In genomic region chr14:60807247-60807646, GRCh38 we compare ENCODE assay signal across 20 cellular contexts.
A peak's percentile ranks its signal among the peaks of the same experiment; 100 is the strongest.
DNase-seq lines count a peak whose midpoint lies in the region; ATAC-seq, FAIRE-seq and TF ChIP-seq lines count a peak whose summit lies in the region.
"Had no signal": no experiment of that assay in that cellular context is flagged by ENCODE, and none has a peak within 500 bp of the region (broad histone marks: within the 10 kb centered on the region; RNA-seq: fewer than 3 reads in every experiment).

No MANE protein-coding gene starts in this region.

- peak; percentile 69 for FAIRE-seq in HTR-8/SVneo (lab: Jason Lieb, UNC)
- FAIRE-seq: GM12878, H54 had no signal

- no peak overlapping the region for H3K56ac ChIP-seq in mesendoderm (ENCODE audit: low read length)

- no peak overlapping the region for H3K4me3 Mint-ChIP-seq in WTC11
- H3K4me3 Mint-ChIP-seq in nephron progenitor cell, result peak overlapping the region; percentile 1
- H3K4me3 Mint-ChIP-seq: B cell; CD4-positive, CD25-positive, alpha-beta regulatory T cell; CD8-positive, alpha-beta memory T cell; GM23338 had no signal

- TF ChIP-seq CTCF in WTC11 (IDR thresholded peaks at IDR 0.05), result no peak
- no peak for TF ChIP-seq CTCF in nephron progenitor cell (IDR thresholded peaks at IDR 0.05)
- no peak for TF ChIP-seq CTCF in esophagus muscularis mucosa (IDR thresholded peaks at IDR 0.05)

- peak overlapping the region; percentile 6; the same call in 1 of the 2 replicates for H3K27ac Mint-ChIP-seq in WTC11
- peak overlapping the region; percentile 69 for H3K27ac Mint-ChIP-seq in nephron progenitor cell
- H3K27ac Mint-ChIP-seq: B cell; CD4-positive, CD25-positive, alpha-beta regulatory T cell; CD8-positive, alpha-beta memory T cell; GM23338; HFFc6 had no signal

- no peak overlapping the region for H4K8ac ChIP-seq in mesendoderm (ENCODE audit: low read depth, low read length)

- H3K4me1 Mint-ChIP-seq in WTC11, result peaks cover 18% of the 10 kb centered on the region
- H3K4me1 Mint-ChIP-seq in nephron progenitor cell, result peaks cover 18% of the 10 kb centered on the region
- H3K4me1 Mint-ChIP-seq: B cell; CD8-positive, alpha-beta memory T cell had no signal

- DNase-seq in HTR-8/SVneo (ENCODE audit: insufficient read length, low spot score) (no peak), WTC11 (ENCODE audit: low spot score) (no peak), nephron progenitor cell (no peak), esophagus muscularis mucosa (ENCODE audit: extremely low spot score) (no peak), mesendoderm (no peak), NCI-H146 treated with DMSO at 0.1 percent for 48 hours (lab: John Stamatoyannopoulos, UW; ENCODE audit: unreplicated experiment) (no peak)
- DNase-seq: CD4-positive, CD25-positive, alpha-beta regulatory T cell; CD8-positive, alpha-beta memory T cell; COR-L47; DMS 273 treated with DMSO at 0.1 percent for 48 hours; DMS53; DND-41 had no signal

- H3K27me3 Mint-ChIP-seq in WTC11 (ENCODE audit: low read depth) (no peaks in the 10 kb centered on the region), nephron progenitor cell (ENCODE audit: low read depth, poor library complexity) (no peaks in the 10 kb centered on the region)
- H3K27me3 Mint-ChIP-seq: B cell; CD4-positive, CD25-positive, alpha-beta regulatory T cell; CD8-positive, alpha-beta memory T cell had no signal

- no peak overlapping the region for H4K5ac ChIP-seq in mesendoderm (ENCODE audit: low read length)

- no peak overlapping the region for H3K4ac ChIP-seq in mesendoderm (ENCODE audit: low read depth, low read length)

- no peak for ATAC-seq in WTC11
- ATAC-seq: GM12878, GM23338 had no signal

- H3K18ac ChIP-seq in mesendoderm (ENCODE audit: low read length), result no peak overlapping the region

- H3K9ac ChIP-seq in skeletal muscle tissue (ENCODE audit: low read depth in 1 of 3, low read length in 3 of 3) (no peak overlapping the region), mesendoderm (ENCODE audit: low read length) (no peak overlapping the region)
- H3K9ac ChIP-seq: BLaER1 treated with 17β-estradiol and CSF1 and Interleukin-3, amounts not matched to agents 10 nM and 100 nM had no signal

- intact Hi-C loops in esophagus muscularis mucosa (cut with DNase I), result no loop called here

- CTCF ChIA-PET in WTC11 (lab: Charles Lee), result no interaction called here

- H3K27ac ChIP-seq in skeletal muscle tissue (ENCODE audit: low read depth, low read length), result peak overlapping the region; percentile 75
- no peak overlapping the region for H3K27ac ChIP-seq in esophagus muscularis mucosa (replicated peaks in 1 of 4)
- H3K27ac ChIP-seq in mesendoderm (ENCODE audit: low read depth, low read length), result no peak overlapping the region
- H3K27ac ChIP-seq: BLaER1 treated with 17β-estradiol and CSF1 and Interleukin-3, amounts not matched to agents 10 nM and 100 nM; HL-60 had no signal

- H3K36me3 ChIP-seq in skeletal muscle tissue (ENCODE audit: control insufficient read depth in 3 of 3, insufficient read depth in 3 of 3, low read length in 3 of 3), result peaks cover 3 to 9% (median 4%) of the 10 kb centered on the region in 3 donors
- H3K36me3 ChIP-seq in esophagus muscularis mucosa, result peaks cover 3 to 15% (median 4%) of the 10 kb centered on the region in 4 donors
- H3K36me3 ChIP-seq in mesendoderm (ENCODE audit: control insufficient read depth, insufficient read depth, low read length), result no peaks in the 10 kb centered on the region

- H3K27me3 ChIP-seq in skeletal muscle tissue (ENCODE audit: control insufficient read depth in 3 of 3, insufficient read depth in 3 of 3, low read length in 3 of 3) (no peaks in the 10 kb centered on the region), esophagus muscularis mucosa (no peaks in the 10 kb centered on the region), mesendoderm (ENCODE audit: insufficient read depth, low read length, poor library complexity) (no peaks in the 10 kb centered on the region)
- H3K27me3 ChIP-seq: BLaER1 treated with 17β-estradiol and CSF1 and Interleukin-3, amounts not matched to agents 10 nM and 100 nM had no signal

- POLR2A ChIA-PET in WTC11 (lab: Charles Lee), result no interaction called here

- no peaks in the 10 kb centered on the region for H3K9me3 ChIP-seq in skeletal muscle tissue (ENCODE audit: control insufficient read depth in 3 of 3, low read length in 3 of 3)
- no peaks in the 10 kb centered on the region for H3K9me3 ChIP-seq in esophagus muscularis mucosa

- no peak overlapping the region for H3K23ac ChIP-seq in mesendoderm (ENCODE audit: low read length)

- H3K4me2 ChIP-seq in mesendoderm (ENCODE audit: low read length), result no peak overlapping the region
- H3K4me2 ChIP-seq: BLaER1 treated with 17β-estradiol and CSF1 and Interleukin-3, amounts not matched to agents 10 nM and 100 nM; GM23338 had no signal

- H3K9me3 Mint-ChIP-seq in WTC11 (no peaks in the 10 kb centered on the region), nephron progenitor cell (peaks cover 12% of the 10 kb centered on the region)
- H3K9me3 Mint-ChIP-seq: CD8-positive, alpha-beta memory T cell; GM23338; HFFc6 had no signal

- H2AK5ac ChIP-seq in mesendoderm (ENCODE audit: low read length), result no peak overlapping the region

- no peaks in the 10 kb centered on the region for H3K79me1 ChIP-seq in mesendoderm (ENCODE audit: low read length)

- no peak for TF ChIP-seq EP300 in esophagus muscularis mucosa (IDR thresholded peaks at IDR 0.05)

- WGBS in esophagus muscularis mucosa, result 86% methylated on average over 2 of the region's 2 CpGs
- WGBS in mesendoderm (ENCODE audit: extremely low coverage, insufficient coverage, low lambda C conversion rate), result no CpG with 5 or more reads among the region's 2 CpGs

- H2BK5ac ChIP-seq in mesendoderm (ENCODE audit: low read length), result no peak overlapping the region

- H3K4me3 ChIP-seq in skeletal muscle tissue (ENCODE audit: low read length in 3 of 3) (no peak overlapping the region), esophagus muscularis mucosa (no peak overlapping the region), mesendoderm (ENCODE audit: low read length) (no peak overlapping the region)
- H3K4me3 ChIP-seq: BLaER1 treated with 17β-estradiol and CSF1 and Interleukin-3, amounts not matched to agents 10 nM and 100 nM; GM12878; GM23338 had no signal

- no peak overlapping the region for H2BK15ac ChIP-seq in mesendoderm (replicated peaks; ENCODE audit: low read depth)

- no peak overlapping the region for H2BK120ac ChIP-seq in mesendoderm (ENCODE audit: low read depth, low read length)

- no peak for TF ChIP-seq POLR2A in esophagus muscularis mucosa (IDR thresholded peaks at IDR 0.05; ENCODE audit: low read depth)

- H3K4me1 ChIP-seq in skeletal muscle tissue (ENCODE audit: control insufficient read depth in 3 of 3, insufficient read depth in 3 of 3, low read length in 3 of 3) (peaks cover 3 to 4% (median 4%) of the 10 kb centered on the region in 3 donors), esophagus muscularis mucosa (no peaks in the 10 kb centered on the region), mesendoderm (ENCODE audit: control insufficient read depth, low read depth, low read length) (no peaks in the 10 kb centered on the region)
- H3K4me1 ChIP-seq: BLaER1 treated with 17β-estradiol and CSF1 and Interleukin-3, amounts not matched to agents 10 nM and 100 nM had no signal

- no peaks in the 10 kb centered on the region for H3K79me2 ChIP-seq in mesendoderm (ENCODE audit: control insufficient read depth, insufficient read depth, low read length)

- H3K36me3 Mint-ChIP-seq in WTC11 (peaks cover 9% of the 10 kb centered on the region), nephron progenitor cell (ENCODE audit: low read depth) (peaks cover 77% of the 10 kb centered on the region)

TF ChIP-seq in WTC11, 78 proteins besides CTCF, POLR2A, EP300 and RAD21:
- TF ChIP-seq ZNF512 (CRISPR knock-in tag; IDR thresholded peaks at IDR 0.05; ENCODE audit: borderline replicate concordance), result no peak
- no peak for TF ChIP-seq EMX1 (CRISPR knock-in tag; IDR thresholded peaks at IDR 0.05)
- TF ChIP-seq CDX4 (CRISPR knock-in tag; IDR thresholded peaks at IDR 0.05; ENCODE audit: borderline replicate concordance), result no peak
- TF ChIP-seq SP1 (CRISPR knock-in tag; conservative IDR thresholded peaks at IDR 0.05), result no peak
- TF ChIP-seq GRHL2 (CRISPR knock-in tag; IDR thresholded peaks at IDR 0.05; ENCODE audit: insufficient replicate concordance, severe bottlenecking), result no peak
- TF ChIP-seq, protein P1, sequence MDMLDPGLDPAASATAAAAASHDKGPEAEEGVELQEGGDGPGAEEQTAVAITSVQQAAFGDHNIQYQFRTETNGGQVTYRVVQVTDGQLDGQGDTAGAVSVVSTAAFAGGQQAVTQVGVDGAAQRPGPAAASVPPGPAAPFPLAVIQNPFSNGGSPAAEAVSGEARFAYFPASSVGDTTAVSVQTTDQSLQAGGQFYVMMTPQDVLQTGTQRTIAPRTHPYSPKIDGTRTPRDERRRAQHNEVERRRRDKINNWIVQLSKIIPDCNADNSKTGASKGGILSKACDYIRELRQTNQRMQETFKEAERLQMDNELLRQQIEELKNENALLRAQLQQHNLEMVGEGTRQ (CRISPR knock-in tag; IDR thresholded peaks at IDR 0.05), result no peak
- no peak for TF ChIP-seq SMAD4 (CRISPR knock-in tag; IDR thresholded peaks at IDR 0.05)
TF ChIP-seq in WTC11: peak in this region for 0.
